In the genomic region with DNA sequence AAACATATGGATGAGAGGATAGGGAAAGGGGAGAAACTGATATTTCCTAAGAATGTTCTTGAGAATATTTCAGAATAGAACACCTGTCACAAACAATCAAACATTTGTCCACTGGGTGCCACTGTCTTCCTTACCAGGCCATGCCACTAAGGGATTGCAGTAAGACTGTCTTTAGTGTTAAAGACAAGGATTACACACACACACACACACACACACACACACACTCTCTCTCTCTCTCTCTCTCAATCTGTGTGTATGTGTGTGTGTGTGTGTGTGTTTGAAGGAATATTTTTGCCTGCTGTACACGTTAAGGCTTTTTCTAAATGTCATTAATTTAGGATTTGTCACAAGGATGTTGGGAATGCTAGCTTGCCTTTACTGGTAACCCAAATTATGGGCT, we compare ENCODE assay signal across 8 cellular contexts. TPM values are rescaled to one million over a fixed set of nuclear protein-coding genes. Genes with fewer than 3 reads are reported as not detected.
DNase-seq lines count a peak whose midpoint lies in the region; ATAC-seq, FAIRE-seq and TF ChIP-seq lines count a peak whose summit lies in the region.

No MANE protein-coding gene starts in this region.

- no peak overlapping the region for H3K4me2 ChIP-seq in GM23248 (ENCODE audit: unreplicated experiment)
- H3K4me2 ChIP-seq in astrocyte (ENCODE audit: low read length) = no peak overlapping the region

- no peak for ATAC-seq in Right ventricle myocardium inferior
- no peak for ATAC-seq in HG03460 (IDR thresholded peaks at IDR 0.05; ENCODE audit: unreplicated experiment)

- peak; percentile 24 to 74 for DNase-seq in cardiac muscle cell (ENCODE audit: low read depth in 1 of 2, low spot score in 1 of 2)
- DNase-seq in Right ventricle myocardium inferior (ENCODE audit: missing footprints) = no peak
- peak; percentile 66 for DNase-seq in GM23248
- DNase-seq in MG63 = peak; percentile 48
- DNase-seq in astrocyte (ENCODE audit: low read depth) = peak; percentile 50
- peak in 2 of 3 donors; percentile 4 to 36 for DNase-seq in immature natural killer cell
- DNase-seq in testis = peak; percentile 49

- H3K36me3 Mint-ChIP-seq in astrocyte (ENCODE audit: low read depth, unreplicated experiment) (no peaks in the 10 kb centered on the region), immature natural killer cell (no peaks in the 10 kb centered on the region)

- H3K79me2 ChIP-seq in GM23248 (ENCODE audit: insufficient read depth) = no peaks in the 10 kb centered on the region
- no peaks in the 10 kb centered on the region for H3K79me2 ChIP-seq in astrocyte (ENCODE audit: insufficient read depth, low read length)

- no peaks in the 10 kb centered on the region for H3F3A ChIP-seq in GM23248 (ENCODE audit: insufficient read depth)

- in situ Hi-C loops in GM23248 (cut with MboI) = no loop called here

- H3K4me1 Mint-ChIP-seq in astrocyte (ENCODE audit: low read depth, unreplicated experiment) (peaks cover 22% of the 10 kb centered on the region), immature natural killer cell (no peaks in the 10 kb centered on the region)

- intact Hi-C loops in Right ventricle myocardium inferior (cut with DNase I) (loop anchor here (2.0 to 10.0 kb wide), 3 partner anchors 193 to 443 kb away; a partner anchor contains a TSS), testis (cut with DNase I; ENCODE audit: low total_unique reads) (loop anchor here (10.0 kb wide), 1 partner anchor 373 kb away; no protein-coding TSS in a partner anchor)

- H3K27ac ChIP-seq in cardiac muscle cell (no peak overlapping the region), GM23248 (no peak overlapping the region), astrocyte (ENCODE audit: low read depth, low read length) (no peak overlapping the region), testis (no peak overlapping the region)

- no peak overlapping the region for H3K27ac Mint-ChIP-seq in astrocyte (ENCODE audit: unreplicated experiment)
- peak overlapping the region in 1 of 6 donors; percentile 19 for H3K27ac Mint-ChIP-seq in immature natural killer cell

- WGBS in GM23248 (ENCODE audit: low coverage in 1 of 2, low lambda C conversion rate in 2 of 2, missing lambda C conversion rate in 2 of 2), 2 experiments = 3 to 14% methylated on average over 1 of the region's 1 CpG
- 75% methylated on average over 1 of the region's 1 CpG for WGBS in testis, 2 donors

- H3K9me3 Mint-ChIP-seq in astrocyte (ENCODE audit: unreplicated experiment) (no peaks in the 10 kb centered on the region), immature natural killer cell (no peaks in the 10 kb centered on the region)

- H3K4me1 ChIP-seq in cardiac muscle cell (ENCODE audit: low read depth) = no peaks in the 10 kb centered on the region
- H3K4me1 ChIP-seq in GM23248 (ENCODE audit: insufficient read depth) = peaks cover 14% of the 10 kb centered on the region
- peaks cover 11% of the 10 kb centered on the region for H3K4me1 ChIP-seq in astrocyte (ENCODE audit: insufficient read depth, low read length)
- H3K4me1 ChIP-seq in testis = no peaks in the 10 kb centered on the region

- no peaks in the 10 kb centered on the region for H3K36me3 ChIP-seq in cardiac muscle cell
- H3K36me3 ChIP-seq in GM23248 (ENCODE audit: low read depth) = no peaks in the 10 kb centered on the region
- H3K36me3 ChIP-seq in MG63 = no peaks in the 10 kb centered on the region
- H3K36me3 ChIP-seq in astrocyte (ENCODE audit: insufficient read depth, low read length) = no peaks in the 10 kb centered on the region
- H3K36me3 ChIP-seq in testis (ENCODE audit: low read depth, missing control alignments) = no peaks in the 10 kb centered on the region

- TF ChIP-seq POLR2A in testis (IDR thresholded peaks at IDR 0.05) = no peak

- H3K27me3 ChIP-seq in cardiac muscle cell (no peaks in the 10 kb centered on the region), GM23248 (replicated peaks; ENCODE audit: insufficient read depth) (no peaks in the 10 kb centered on the region), MG63 (no peaks in the 10 kb centered on the region), astrocyte (ENCODE audit: insufficient read depth, low read length) (no peaks in the 10 kb centered on the region), testis (no peaks in the 10 kb centered on the region)

- H3K27me3 Mint-ChIP-seq in astrocyte (ENCODE audit: low read depth, unreplicated experiment) (no peaks in the 10 kb centered on the region), immature natural killer cell (ENCODE audit: low read depth in 3 of 3) (no peaks in the 10 kb centered on the region)

- no peak overlapping the region for H2AFZ ChIP-seq in GM23248
- H2AFZ ChIP-seq in astrocyte (ENCODE audit: low read depth, low read length) = no peak overlapping the region

- FAIRE-seq in astrocyte (lab: Jason Lieb, UNC) = no peak

- H3K4me3 ChIP-seq in cardiac muscle cell (no peak overlapping the region), GM23248 (no peak overlapping the region), MG63 (no peak overlapping the region), astrocyte (ENCODE audit: insufficient read depth, low read depth, low read length) (no peak overlapping the region), testis (no peak overlapping the region)

- H3K9me3 ChIP-seq in cardiac muscle cell (ENCODE audit: low read depth) = no peaks in the 10 kb centered on the region
- no peaks in the 10 kb centered on the region for H3K9me3 ChIP-seq in GM23248 (ENCODE audit: low read depth)
- H3K9me3 ChIP-seq in MG63 = no peaks in the 10 kb centered on the region
- H3K9me3 ChIP-seq in astrocyte (ENCODE audit: insufficient read depth, low read depth, low read length) = no peaks in the 10 kb centered on the region
- no peaks in the 10 kb centered on the region for H3K9me3 ChIP-seq in testis

- TF ChIP-seq CTCF in cardiac muscle cell (IDR thresholded peaks at IDR 0.05; ENCODE audit: low read depth, low read length) = peak; percentile 37
- TF ChIP-seq CTCF in astrocyte (IDR thresholded peaks at IDR 0.05; ENCODE audit: insufficient read depth, low read depth, low read length) = peak; percentile 53
- TF ChIP-seq CTCF in testis (IDR thresholded peaks at IDR 0.05) = peak in 2 of 3 experiments; percentile 10 to 38

- H3K9me2 ChIP-seq in GM23248 (ENCODE audit: insufficient read depth) = no peaks in the 10 kb centered on the region

- no peak overlapping the region for H3K9ac ChIP-seq in GM23248
- no peak overlapping the region for H3K9ac ChIP-seq in astrocyte (ENCODE audit: low read length)

- no peak overlapping the region for H3K4me3 Mint-ChIP-seq in astrocyte (ENCODE audit: unreplicated experiment)
- H3K4me3 Mint-ChIP-seq in immature natural killer cell = no peak overlapping the region

- H4K20me1 ChIP-seq in GM23248 (ENCODE audit: insufficient read depth) (no peaks in the 10 kb centered on the region), astrocyte (ENCODE audit: insufficient read depth, low read length) (no peaks in the 10 kb centered on the region)

RNA-seq across cellular contexts. Expression of a gene that starts 54.4 kb away (rescaled TPM):
- total RNA-seq in cardiac muscle cell = not detected in 2 replicates
- polyA plus RNA-seq in cardiac muscle cell = 0.92 and 1.3 TPM in 2 replicates
- not detected for total RNA-seq in Right ventricle myocardium inferior
- not detected in 2 replicates for total RNA-seq in GM23248 (2014; rRNA removed; shearing (Covaris generic))
- 0.30 and 0.40 TPM in 2 replicates for polyA plus RNA-seq in GM23248 (2016; fragmentation: Nextera tagmentation; extraction: Ambion mirVana)
- total RNA-seq in MG63 (2014; rRNA removed; shearing (Covaris generic); ENCODE audit: low replicate concordance) = not detected in 2 replicates
- total RNA-seq in astrocyte = not detected in 2 replicates
- polyA plus RNA-seq in immature natural killer cell = not detected
- 10 to 100 TPM in 1 of 2 donors, 1 to 10 TPM in 1; 7.8 to 12.9 TPM for total RNA-seq in testis
- 22.6 TPM for polyA plus RNA-seq in testis (ENCODE audit: insufficient read depth, low read depth, low replicate concordance)
